Comparison of ENCODE assay signal across 1 cellular context in genomic region chr5:157555031-157555640, GRCh38.
A peak's percentile ranks its signal among the peaks of the same experiment; 100 is the strongest.
TF ChIP-seq lines count a peak whose summit lies in the region.

No MANE protein-coding gene starts in this region.

TF ChIP-seq in HepG2, 621 proteins besides CTCF, POLR2A, EP300 and RAD21:
- TF ChIP-seq ZNF512 (CRISPR knock-in tag; IDR thresholded peaks at IDR 0.05): no peak
- no peak for TF ChIP-seq MBD4 (IDR thresholded peaks at IDR 0.05; ENCODE audit: borderline replicate concordance, low read length)
- TF ChIP-seq FOXK1 (CRISPR knock-in tag; IDR thresholded peaks at IDR 0.05; ENCODE audit: borderline replicate concordance, low read depth): no peak
- no peak for TF ChIP-seq ZNF615 (CRISPR knock-in tag; IDR thresholded peaks at IDR 0.05; ENCODE audit: borderline replicate concordance)
- no peak for TF ChIP-seq MTERF4 (CRISPR knock-in tag; IDR thresholded peaks at IDR 0.05)
- no peak for TF ChIP-seq POLR2AphosphoS2 (IDR thresholded peaks at IDR 0.05; ENCODE audit: low read depth, low read length)
- no peak for TF ChIP-seq PCBP2 (optimal IDR thresholded peaks at IDR 0.05; ENCODE audit: low read depth, low read length, poor library complexity, severe bottlenecking)
- TF ChIP-seq ZC3H4 (CRISPR knock-in tag; IDR thresholded peaks at IDR 0.05; ENCODE audit: borderline replicate concordance): no peak
- no peak for TF ChIP-seq NR2F6 (IDR thresholded peaks at IDR 0.05)
- TF ChIP-seq NR2F6 (CRISPR knock-in tag; IDR thresholded peaks at IDR 0.05): 0 out of 2 replicates have a peak, but pooled peaks have one; percentile 15
- TF ChIP-seq IKZF1 (IDR thresholded peaks at IDR 0.05): no peak
- TF ChIP-seq MEF2D (CRISPR knock-in tag; IDR thresholded peaks at IDR 0.05): no peak
- TF ChIP-seq SMARCE1 (IDR thresholded peaks at IDR 0.05; ENCODE audit: borderline replicate concordance): no peak
- TF ChIP-seq ETV5 (CRISPR knock-in tag; IDR thresholded peaks at IDR 0.05; ENCODE audit: borderline replicate concordance): peak; percentile 26; the same call in 1 of the 2 replicates
- no peak for TF ChIP-seq FOXA3 (CRISPR knock-in tag; IDR thresholded peaks at IDR 0.05)
- no peak for TF ChIP-seq ZNF761 (CRISPR knock-in tag; conservative IDR thresholded peaks at IDR 0.05)
- peak; percentile 26; the same call in 1 of the 2 replicates for TF ChIP-seq RARA (CRISPR knock-in tag; IDR thresholded peaks at IDR 0.05)
- peak; percentile 50; the same call in 1 of the 2 replicates for TF ChIP-seq CEBPG (CRISPR knock-in tag; IDR thresholded peaks at IDR 0.05)
- no peak for TF ChIP-seq ZNF569 (CRISPR knock-in tag; IDR thresholded peaks at IDR 0.05; ENCODE audit: borderline replicate concordance)
- TF ChIP-seq PAX8 (CRISPR knock-in tag; IDR thresholded peaks at IDR 0.05; ENCODE audit: borderline replicate concordance): no peak
- no peak for TF ChIP-seq HMGA1 (CRISPR knock-in tag; conservative IDR thresholded peaks at IDR 0.05)
- TF ChIP-seq PATZ1 (CRISPR knock-in tag; IDR thresholded peaks at IDR 0.05): no peak
- TF ChIP-seq ZBTB34 (CRISPR knock-in tag; IDR thresholded peaks at IDR 0.05): no peak
- TF ChIP-seq SMAD9 (CRISPR knock-in tag; IDR thresholded peaks at IDR 0.05): no peak
- TF ChIP-seq ZNF816 (CRISPR knock-in tag; IDR thresholded peaks at IDR 0.05; ENCODE audit: borderline replicate concordance): no peak
- no peak for TF ChIP-seq SUZ12 (IDR thresholded peaks at IDR 0.05; ENCODE audit: low read depth, low read length)
- no peak for TF ChIP-seq BRD4 (CRISPR knock-in tag; IDR thresholded peaks at IDR 0.05)
- TF ChIP-seq STAT6 (CRISPR knock-in tag; IDR thresholded peaks at IDR 0.05; ENCODE audit: borderline replicate concordance): no peak
- no peak for TF ChIP-seq ZNF589 (CRISPR knock-in tag; conservative IDR thresholded peaks at IDR 0.05)
- peak; percentile 75 for TF ChIP-seq CEBPB (IDR thresholded peaks at IDR 0.05; ENCODE audit: borderline replicate concordance, low read depth, low read length)
- no peak for TF ChIP-seq GTF2F1 (IDR thresholded peaks at IDR 0.05; ENCODE audit: low read length)
- no peak for TF ChIP-seq SP5 (CRISPR knock-in tag; IDR thresholded peaks at IDR 0.05; ENCODE audit: borderline replicate concordance, low read depth)
- TF ChIP-seq NFKB2 (CRISPR knock-in tag; IDR thresholded peaks at IDR 0.05; ENCODE audit: borderline replicate concordance): no peak
- no peak for TF ChIP-seq ZNF383 (CRISPR knock-in tag; IDR thresholded peaks at IDR 0.05; ENCODE audit: borderline replicate concordance)
